Comparison of ENCODE assay signal across 1 cellular context in the genomic region with DNA sequence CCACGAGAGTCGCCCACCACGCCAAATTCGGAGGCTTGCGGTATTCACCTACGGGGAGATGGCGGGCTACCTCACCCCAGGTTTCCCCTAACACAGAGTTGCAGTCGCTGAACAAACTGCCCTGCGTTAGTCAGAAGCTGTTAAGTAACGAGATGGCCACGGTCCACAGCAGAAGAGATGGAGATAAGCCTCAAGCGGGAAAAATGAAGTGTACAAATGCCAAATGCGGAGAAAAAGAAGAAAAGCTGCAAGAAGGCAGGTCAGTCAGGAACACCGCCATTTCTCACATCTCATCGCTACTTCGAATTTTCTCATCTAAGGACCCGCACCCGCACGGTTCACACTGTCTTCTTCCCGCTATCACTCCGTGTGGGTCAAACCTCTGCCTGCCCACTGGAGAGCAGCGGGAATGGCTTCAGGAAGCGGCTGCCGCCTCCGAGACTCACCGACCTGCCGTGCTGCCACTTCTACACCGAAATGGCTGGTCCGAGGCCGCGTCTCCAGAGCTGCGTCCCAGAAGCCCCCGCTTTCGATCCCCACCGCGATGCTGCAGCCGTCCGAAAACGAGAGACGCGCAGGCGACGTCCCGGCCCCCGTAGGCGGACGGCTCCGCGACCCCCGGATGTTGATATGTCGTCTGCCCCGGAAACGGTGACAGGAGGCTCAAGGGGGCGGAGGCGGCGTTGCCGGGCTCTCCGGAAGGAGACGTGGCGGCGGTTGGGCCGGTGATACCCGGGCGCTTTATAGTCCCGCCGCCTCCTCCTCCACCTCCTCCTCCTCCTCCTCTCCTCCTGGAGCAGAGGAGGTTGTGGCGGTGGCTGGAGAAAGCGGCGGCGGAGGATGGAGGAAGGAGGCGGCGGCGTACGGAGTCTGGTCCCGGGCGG.
A peak's percentile ranks its signal among the peaks of the same experiment; 100 is the strongest.
TF ChIP-seq lines count a peak whose summit lies in the region.

A gene with protein sequence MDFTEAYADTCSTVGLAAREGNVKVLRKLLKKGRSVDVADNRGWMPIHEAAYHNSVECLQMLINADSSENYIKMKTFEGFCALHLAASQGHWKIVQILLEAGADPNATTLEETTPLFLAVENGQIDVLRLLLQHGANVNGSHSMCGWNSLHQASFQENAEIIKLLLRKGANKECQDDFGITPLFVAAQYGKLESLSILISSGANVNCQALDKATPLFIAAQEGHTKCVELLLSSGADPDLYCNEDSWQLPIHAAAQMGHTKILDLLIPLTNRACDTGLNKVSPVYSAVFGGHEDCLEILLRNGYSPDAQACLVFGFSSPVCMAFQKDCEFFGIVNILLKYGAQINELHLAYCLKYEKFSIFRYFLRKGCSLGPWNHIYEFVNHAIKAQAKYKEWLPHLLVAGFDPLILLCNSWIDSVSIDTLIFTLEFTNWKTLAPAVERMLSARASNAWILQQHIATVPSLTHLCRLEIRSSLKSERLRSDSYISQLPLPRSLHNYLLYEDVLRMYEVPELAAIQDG (minus strand): TSS at position 583 of the 884 bp plus-strand sequence. CDS start 21,381 bp downstream, outside the sequence.
A gene with protein sequence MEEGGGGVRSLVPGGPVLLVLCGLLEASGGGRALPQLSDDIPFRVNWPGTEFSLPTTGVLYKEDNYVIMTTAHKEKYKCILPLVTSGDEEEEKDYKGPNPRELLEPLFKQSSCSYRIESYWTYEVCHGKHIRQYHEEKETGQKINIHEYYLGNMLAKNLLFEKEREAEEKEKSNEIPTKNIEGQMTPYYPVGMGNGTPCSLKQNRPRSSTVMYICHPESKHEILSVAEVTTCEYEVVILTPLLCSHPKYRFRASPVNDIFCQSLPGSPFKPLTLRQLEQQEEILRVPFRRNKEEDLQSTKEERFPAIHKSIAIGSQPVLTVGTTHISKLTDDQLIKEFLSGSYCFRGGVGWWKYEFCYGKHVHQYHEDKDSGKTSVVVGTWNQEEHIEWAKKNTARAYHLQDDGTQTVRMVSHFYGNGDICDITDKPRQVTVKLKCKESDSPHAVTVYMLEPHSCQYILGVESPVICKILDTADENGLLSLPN (plus strand): TSS at position 674 of the 884 bp plus-strand sequence. CDS start 167 bp downstream, at position 841.

TF ChIP-seq in H1, 55 proteins besides CTCF, POLR2A, EP300 and RAD21 (continued from another document):
- no peak for TF ChIP-seq FOSL1 (IDR thresholded peaks at IDR 0.05; ENCODE audit: insufficient read depth, low read depth, low read length)
- TF ChIP-seq CEBPB (IDR thresholded peaks at IDR 0.05; ENCODE audit: low read depth, low read length) = no peak
- no peak; the same call in 1 of the 2 replicates for TF ChIP-seq GTF2F1 (IDR thresholded peaks at IDR 0.05; ENCODE audit: borderline replicate concordance, low read depth, low read length)
- peak; percentile 76 for TF ChIP-seq RBBP5 (IDR thresholded peaks at IDR 0.05; ENCODE audit: borderline replicate concordance, low read depth, low read length)
- TF ChIP-seq, protein P1, sequence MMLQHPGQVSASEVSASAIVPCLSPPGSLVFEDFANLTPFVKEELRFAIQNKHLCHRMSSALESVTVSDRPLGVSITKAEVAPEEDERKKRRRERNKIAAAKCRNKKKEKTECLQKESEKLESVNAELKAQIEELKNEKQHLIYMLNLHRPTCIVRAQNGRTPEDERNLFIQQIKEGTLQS (IDR thresholded peaks at IDR 0.05; ENCODE audit: insufficient read depth, low read depth, low read length) = no peak
- TF ChIP-seq GABPA (IDR thresholded peaks at IDR 0.05; ENCODE audit: borderline replicate concordance, insufficient read depth, low read length) = peak; percentile 88
- TF ChIP-seq POLR2AphosphoS5 (IDR thresholded peaks at IDR 0.05; ENCODE audit: low read depth, low read length) = peak; percentile 98
- no peak for TF ChIP-seq RFX5 (IDR thresholded peaks at IDR 0.05; ENCODE audit: borderline replicate concordance, low read depth, low read length)
- peak; percentile 53 for TF ChIP-seq CHD2 (IDR thresholded peaks at IDR 0.05; ENCODE audit: low read length)
- TF ChIP-seq CBX5 (IDR thresholded peaks at IDR 0.05; ENCODE audit: low read depth, low read length) = no peak
- TF ChIP-seq SUZ12 (IDR thresholded peaks at IDR 0.05; ENCODE audit: low read length) = no peak
- TF ChIP-seq SAP30 (IDR thresholded peaks at IDR 0.05; ENCODE audit: insufficient read depth, insufficient replicate concordance, low read length) = no peak
TF ChIP-seq in H1: peak in this region for 19.
